In genomic region chr3:12673956-12674736, GRCh38 we compare ENCODE assay signal across 1 cellular context.
A peak's percentile ranks its signal among the peaks of the same experiment; 100 is the strongest.
TF ChIP-seq lines count a peak whose summit lies in the region.
"Not testable (repeated sequence)": the region's sequence is repeated elsewhere in the genome, so short reads cannot be mapped to it uniquely, and the experiment has no call there.

No MANE protein-coding gene starts in this region.

TF ChIP-seq in K562, 482 proteins besides CTCF, POLR2A, EP300 and RAD21:
- TF ChIP-seq ZNF583 (CRISPR knock-in tag; IDR thresholded peaks at IDR 0.05) (0 out of 2 replicates have a peak, but pooled peaks have one; percentile 15), NR2C1 (tag; IDR thresholded peaks at IDR 0.05) (peak; percentile 54), IRF9 (tag; IDR thresholded peaks at IDR 0.05) (0 out of 2 replicates have a peak, but pooled peaks have one; percentile 42), ID3 (tag; IDR thresholded peaks at IDR 0.05) (peak; percentile 92), TAF7 (tag; IDR thresholded peaks at IDR 0.05) (0 out of 2 replicates have a peak, but pooled peaks have one; percentile 12), ZNF311 (CRISPR knock-in tag; IDR thresholded peaks at IDR 0.05) (0 out of 2 replicates have a peak, but pooled peaks have one; percentile 42), PTTG1 (tag; IDR thresholded peaks at IDR 0.05; ENCODE audit: low read depth) (peak; percentile 64; the same call in 1 of the 2 replicates), BHLHE40 (IDR thresholded peaks at IDR 0.05; ENCODE audit: low read length) (peak; percentile 74), KLF13 (tag; IDR thresholded peaks at IDR 0.05; ENCODE audit: borderline replicate concordance, low read depth) (peak; percentile 27; the same call in 1 of the 2 replicates), ZNF740 (tag; IDR thresholded peaks at IDR 0.05) (peak in 1 of 2 experiments; percentile 35; a peak in 1 of 4 replicates), NR4A1 (tag; IDR thresholded peaks at IDR 0.05) (peak; percentile 90), PTRF (tag; IDR thresholded peaks at IDR 0.05) (peak; percentile 76), ZNF592 (IDR thresholded peaks at IDR 0.05) (peak; percentile 91), MEF2D (tag; conservative IDR thresholded peaks at IDR 0.05; ENCODE audit: low read depth) (0 out of 2 replicates have a peak, but pooled peaks have one; percentile 56)
- TF ChIP-seq NR2C1 (IDR thresholded peaks at IDR 0.05); ID3 (CRISPR knock-in tag; IDR thresholded peaks at IDR 0.05); ZNF740 (CRISPR knock-in tag; IDR thresholded peaks at IDR 0.05); NR4A1 (CRISPR knock-in tag; IDR thresholded peaks at IDR 0.05): not testable (repeated sequence)
TF ChIP-seq in K562: peak in this region for 14; not testable (repeated sequence) for 468.
